In genomic region chr10:31749981-31750850, GRCh38 we compare ENCODE assay signal across 8 cellular contexts.
DNase-seq lines count a peak whose midpoint lies in the region; ATAC-seq and TF ChIP-seq lines count a peak whose summit lies in the region.
"Had no signal": no experiment of that assay in that cellular context is flagged by ENCODE, and none has a peak within 500 bp of the region (broad histone marks: within the 10 kb centered on the region; RNA-seq: fewer than 3 reads in every experiment).

No MANE protein-coding gene starts in this region.

- TF ChIP-seq POLR2A in testis (IDR thresholded peaks at IDR 0.05): no peak

- H3K4me1 ChIP-seq in left lung (peaks cover 16 to 67% of the 10 kb centered on the region in 2 donors), testis (peaks cover 20% of the 10 kb centered on the region)

- ATAC-seq in left lung (no peak), HG03460 (IDR thresholded peaks at IDR 0.05; ENCODE audit: unreplicated experiment) (no peak), GM21360 (IDR thresholded peaks at IDR 0.05; ENCODE audit: unreplicated experiment) (no peak)
- no peak for ATAC-seq in stimulated activated naive CD8-positive, alpha-beta T cell treated with anti-CD3 and anti-CD28 coated beads, Interleukin-15, Interleukin-2, amounts not matched to agents 100 U/mL and 50 U/mL, for 24 hours

- H3K27me3 ChIP-seq in left lung: no peaks in the 10 kb centered on the region
- H3K27me3 ChIP-seq in testis: no peaks in the 10 kb centered on the region

- H3K36me3 ChIP-seq in left lung: no peaks in the 10 kb centered on the region
- H3K36me3 ChIP-seq in testis (ENCODE audit: low read depth, missing control alignments): no peaks in the 10 kb centered on the region

- H3K4me3 ChIP-seq in left lung (no peak overlapping the region), testis (no peak overlapping the region)
- H3K4me3 ChIP-seq: SK-N-MC had no signal

- no peaks in the 10 kb centered on the region for H3K9me3 ChIP-seq in left lung
- no peaks in the 10 kb centered on the region for H3K9me3 ChIP-seq in testis

- 41 to 57% methylated on average over 17 to 28 of the region's 28 CpGs for WGBS in testis, 2 donors

- DNase-seq in NCI-H1694 (lab: John Stamatoyannopoulos, UW) (peak; percentile 80), amygdala (lab: John Stamatoyannopoulos, UW) (peak in 47 of 56 donors; percentile 17 to 79 (median 47)), left lung (peak in 1 of 2 donors; percentile 40), testis (peak; percentile 58)
- no peak for DNase-seq in stimulated activated naive CD8-positive, alpha-beta T cell treated with anti-CD3 and anti-CD28 coated beads, Interleukin-15, Interleukin-2, amounts not matched to agents 100 U/mL and 50 U/mL, for 24 hours

- peak overlapping the region; percentile 47 to 66 for H3K27ac ChIP-seq in left lung
- no peak overlapping the region for H3K27ac ChIP-seq in testis
- H3K27ac ChIP-seq: SK-N-MC had no signal

- intact Hi-C loops in left lung (cut with DNase I) (no loop called here), testis (cut with DNase I; ENCODE audit: low total_unique reads) (no loop called here)

- TF ChIP-seq CTCF in left lung (IDR thresholded peaks at IDR 0.05) (no peak), testis (IDR thresholded peaks at IDR 0.05) (no peak)

Comparison
In these comparisons a context has a peak if more than half of its experiments do, and no peak if none do; other contexts are left out.
1. H3K27ac ChIP-seq: peak in left lung (2 of 2); none in testis (0 of 2).